27 cellular contexts compared by ENCODE assay signal in genomic region chr4:84803720-84804119, GRCh38.
DNase-seq lines count a peak whose midpoint lies in the region; FAIRE-seq and TF ChIP-seq lines count a peak whose summit lies in the region.
"Had no signal": no experiment of that assay in that cellular context is flagged by ENCODE, and none has a peak within 500 bp of the region (broad histone marks: within the 10 kb centered on the region; RNA-seq: fewer than 3 reads in every experiment).

No MANE protein-coding gene starts in this region.

- H3K4me3 ChIP-seq in ACC112 (ENCODE audit: low read depth, low read length), result peak overlapping the region; percentile 55
- no peak overlapping the region for H3K4me3 ChIP-seq in CD4-positive, alpha-beta memory T cell (ENCODE audit: low read length in 2 of 2)
- H3K4me3 ChIP-seq: lung, PC-9, stomach had no signal

- H3K9me3 Mint-ChIP-seq in endothelial cell (ENCODE audit: unreplicated experiment), result no peaks in the 10 kb centered on the region
- peaks cover 0 to 2% (median 0%) of the 10 kb centered on the region in 8 donors for H3K9me3 Mint-ChIP-seq in CD4-positive, alpha-beta memory T cell
- H3K9me3 Mint-ChIP-seq: activated T-cell treated with anti-CD3 and anti-CD28 coated beads, Interleukin-2, amount 50 U/mL, for 24 hours; T-cell had no signal

- TF ChIP-seq CTCF in endothelial cell (IDR thresholded peaks at IDR 0.05; ENCODE audit: unreplicated experiment), result no peak

- FAIRE-seq in islet of Langerhans (lab: Jason Lieb, UNC), result peak; percentile 70
- FAIRE-seq: GM12891, GM19239, kidney had no signal

- CTCF ChIA-PET in CD4-positive, alpha-beta memory T cell (lab: Charles Lee; ENCODE audit: partially characterized antibody), result no interaction called here

- peak overlapping the region; percentile 72 for H3K27ac ChIP-seq in ACC112 (ENCODE audit: low read depth, low read length)
- H3K27ac ChIP-seq in CD4-positive, alpha-beta memory T cell (ENCODE audit: low read depth, low read length), result no peak overlapping the region
- H3K27ac ChIP-seq: PC-9, stomach had no signal

- H3K79me2 ChIP-seq in ACC112 (ENCODE audit: control insufficient read depth, insufficient read depth, low read length, unreplicated experiment), result no peaks in the 10 kb centered on the region

- H3K27me3 ChIP-seq in ACC112 (ENCODE audit: insufficient read depth, low read length), result no peaks in the 10 kb centered on the region
- H3K27me3 ChIP-seq in CD4-positive, alpha-beta memory T cell (ENCODE audit: insufficient read depth, low read length), result no peaks in the 10 kb centered on the region
- H3K27me3 ChIP-seq: BE2C, stomach had no signal

- no peak overlapping the region for H2AFZ ChIP-seq in ACC112 (ENCODE audit: low read length, unreplicated experiment)
- H2AFZ ChIP-seq: PC-9 had no signal

- peak; percentile 7 for DNase-seq in M059J (ENCODE audit: low read depth)
- DNase-seq in endothelial cell (ENCODE audit: low spot score), result no peak
- DNase-seq in NCI-H526 treated with DMSO at 0.1 percent for 48 hours (lab: John Stamatoyannopoulos, UW), result no peak
- no peak for DNase-seq in GF-D8 (lab: John Stamatoyannopoulos, UW)
- no peak for DNase-seq in activated T-cell treated with anti-CD3 and anti-CD28 coated beads, Interleukin-2, amount 50 U/mL, for 1 hour
- no peak for DNase-seq in CD4-positive, alpha-beta memory T cell
- DNase-seq: activated CD4-positive, CD25-positive, alpha-beta regulatory T cell treated with anti-CD3 and anti-CD28 coated beads, Interleukin-2, amount 50 U/mL, for 72 hours; activated T-cell treated with anti-CD3 and anti-CD28 coated beads, Interleukin-2, amount 50 U/mL, for 24 hours; aorta; BE2C; effector memory CD8-positive, alpha-beta T cell; foreskin melanocyte; kidney; NCI-H1048; NCI-H1930; NCI-H226; NCI-H82; PC-9; SHP77 treated with DMSO at 0.1 percent for 48 hours; stomach; T-cell; trophoblast cell had no signal

- no peak overlapping the region for H3K27ac Mint-ChIP-seq in endothelial cell (ENCODE audit: unreplicated experiment)
- H3K27ac Mint-ChIP-seq in CD4-positive, alpha-beta memory T cell, result no peak overlapping the region
- H3K27ac Mint-ChIP-seq: activated T-cell treated with anti-CD3 and anti-CD28 coated beads, Interleukin-2, amount 50 U/mL, for 24 hours; effector memory CD8-positive, alpha-beta T cell; T-cell had no signal

- H3K27me3 Mint-ChIP-seq in endothelial cell (ENCODE audit: unreplicated experiment), result no peaks in the 10 kb centered on the region
- no peaks in the 10 kb centered on the region for H3K27me3 Mint-ChIP-seq in CD4-positive, alpha-beta memory T cell
- H3K27me3 Mint-ChIP-seq: activated T-cell treated with anti-CD3 and anti-CD28 coated beads, Interleukin-2, amount 50 U/mL, for 24 hours; effector memory CD8-positive, alpha-beta T cell; T-cell had no signal

- H3K36me3 ChIP-seq in ACC112 (ENCODE audit: insufficient read depth, low read length), result peaks cover 20% of the 10 kb centered on the region
- no peaks in the 10 kb centered on the region for H3K36me3 ChIP-seq in CD4-positive, alpha-beta memory T cell (ENCODE audit: insufficient read depth, low read length)

- peaks cover 3% of the 10 kb centered on the region for H3K4me1 Mint-ChIP-seq in endothelial cell (ENCODE audit: unreplicated experiment)
- H3K4me1 Mint-ChIP-seq in CD4-positive, alpha-beta memory T cell, result no peaks in the 10 kb centered on the region
- H3K4me1 Mint-ChIP-seq: T-cell had no signal

- H3K9me3 ChIP-seq in CD4-positive, alpha-beta memory T cell (ENCODE audit: control insufficient read depth in 1 of 2, low read length in 2 of 2), result no peaks in the 10 kb centered on the region
- H3K9me3 ChIP-seq: BE2C, stomach had no signal

- peak overlapping the region; percentile 16 for H3K4me3 Mint-ChIP-seq in endothelial cell (ENCODE audit: unreplicated experiment)
- H3K4me3 Mint-ChIP-seq in CD4-positive, alpha-beta memory T cell, result no peak overlapping the region
- H3K4me3 Mint-ChIP-seq: activated T-cell treated with anti-CD3 and anti-CD28 coated beads, Interleukin-2, amount 50 U/mL, for 24 hours; effector memory CD8-positive, alpha-beta T cell; T-cell had no signal

- intact Hi-C loops in CD4-positive, alpha-beta memory T cell (cut with micrococcal nuclease), result no loop called here

- H3K36me3 Mint-ChIP-seq in endothelial cell (ENCODE audit: low read depth, unreplicated experiment), result peaks cover 23% of the 10 kb centered on the region
- H3K36me3 Mint-ChIP-seq in CD4-positive, alpha-beta memory T cell, result no peaks in the 10 kb centered on the region
- H3K36me3 Mint-ChIP-seq: T-cell had no signal

- peaks cover 32% of the 10 kb centered on the region for H3K4me1 ChIP-seq in ACC112 (ENCODE audit: control insufficient read depth, insufficient read depth, low read length, unreplicated experiment)
- no peaks in the 10 kb centered on the region for H3K4me1 ChIP-seq in CD4-positive, alpha-beta memory T cell (ENCODE audit: insufficient read depth, low read length)
- H3K4me1 ChIP-seq: BE2C had no signal

- POLR2A ChIA-PET in CD4-positive, alpha-beta memory T cell (lab: Charles Lee; ENCODE audit: partially characterized antibody), result no interaction called here
